8 cellular contexts compared by ENCODE assay signal in genomic region chr1:24385160-24385939, GRCh38. TPM values are rescaled to one million over a fixed set of nuclear protein-coding genes. Genes with fewer than 3 reads are reported as not detected.
DNase-seq lines count a peak whose midpoint lies in the region; ATAC-seq lines count a peak whose summit lies in the region.

No MANE protein-coding gene starts in this region.

- ATAC-seq in T-helper 17 cell (peak; percentile 69), esophagus mucosa (peak; percentile 54), GM18870 (IDR thresholded peaks at IDR 0.05; ENCODE audit: unreplicated experiment) (no peak), GM18498 (IDR thresholded peaks at IDR 0.05; ENCODE audit: unreplicated experiment) (no peak)
- peak; percentile 71 to 72 for ATAC-seq in stimulated activated naive B cell treated with anti-CD40 and anti-IgM and Interleukin-4, amounts not matched to agents 10 μg/mL and 1 μg/mL and 100 μg/mL, for 72 hours (replicated peaks)

- peak; percentile 19 for DNase-seq in NK-92 treated with Interleukin-12 subunit alpha and Interleukin-12 subunit beta, amount 100 ng/mL, for 24 hours (lab: John Stamatoyannopoulos, UW)
- DNase-seq in NK-92 (lab: John Stamatoyannopoulos, UW; ENCODE audit: unreplicated experiment) = no peak
- DNase-seq in T-helper 17 cell = peak in 2 of 3 donors; percentile 15 to 22
- no peak for DNase-seq in stimulated activated naive B cell treated with anti-CD40 and anti-IgM and Interleukin-4, amounts not matched to agents 10 μg/mL and 1 μg/mL and 100 μg/mL, for 72 hours
- no peak for DNase-seq in SW 1271 (lab: John Stamatoyannopoulos, UW)

- no peak overlapping the region for H3K4me3 Mint-ChIP-seq in T-helper 17 cell
- peak overlapping the region; percentile 7 to 8 for H3K4me3 Mint-ChIP-seq in stimulated activated naive B cell treated with anti-CD40 and anti-IgM and Interleukin-4, amounts not matched to agents 10 μg/mL and 1 μg/mL and 100 μg/mL, for 72 hours

- H3K9me3 Mint-ChIP-seq in stimulated activated naive B cell treated with anti-CD40 and anti-IgM and Interleukin-4, amounts not matched to agents 10 μg/mL and 1 μg/mL and 100 μg/mL, for 72 hours = no peaks in the 10 kb centered on the region

- no peaks in the 10 kb centered on the region for H3K27me3 Mint-ChIP-seq in T-helper 17 cell
- no peaks in the 10 kb centered on the region for H3K27me3 Mint-ChIP-seq in stimulated activated naive B cell treated with anti-CD40 and anti-IgM and Interleukin-4, amounts not matched to agents 10 μg/mL and 1 μg/mL and 100 μg/mL, for 72 hours

- H3K36me3 Mint-ChIP-seq in T-helper 17 cell (ENCODE audit: low read depth) = peaks cover 5% of the 10 kb centered on the region
- peaks cover 3 to 9% of the 10 kb centered on the region in 2 donors for H3K36me3 Mint-ChIP-seq in stimulated activated naive B cell treated with anti-CD40 and anti-IgM and Interleukin-4, amounts not matched to agents 10 μg/mL and 1 μg/mL and 100 μg/mL, for 72 hours

- H3K27ac Mint-ChIP-seq in T-helper 17 cell = peak overlapping the region; percentile 83
- peak overlapping the region; percentile 83 for H3K27ac Mint-ChIP-seq in stimulated activated naive B cell treated with anti-CD40 and anti-IgM and Interleukin-4, amounts not matched to agents 10 μg/mL and 1 μg/mL and 100 μg/mL, for 72 hours

- H3K4me1 Mint-ChIP-seq in T-helper 17 cell = peaks cover 15% of the 10 kb centered on the region
- peaks cover 15 to 28% of the 10 kb centered on the region in 2 donors for H3K4me1 Mint-ChIP-seq in stimulated activated naive B cell treated with anti-CD40 and anti-IgM and Interleukin-4, amounts not matched to agents 10 μg/mL and 1 μg/mL and 100 μg/mL, for 72 hours

- H3K9me3 ChIP-seq in T-helper 17 cell (ENCODE audit: control insufficient read depth, low read length, poor library complexity, severe bottlenecking) = no peaks in the 10 kb centered on the region

RNA-seq across cellular contexts. Expression of gene STPG1, which starts 28.2 kb away (rescaled TPM):
- total RNA-seq in T-helper 17 cell (1 to 10 TPM; 2.5 to 3.6 TPM), esophagus mucosa (8.0 TPM)

RNA-seq across cellular contexts. Expression of gene NIPAL3, which starts 30.3 kb away (rescaled TPM):
- total RNA-seq in T-helper 17 cell (10 to 100 TPM; 32.9 to 41.7 TPM), esophagus mucosa (21.3 TPM)

Comparison
In these comparisons a context has a peak if more than half of its experiments do, and no peak if none do; other contexts are left out.
1. DNase-seq: peak in NK-92 treated with Interleukin-12 subunit alpha and Interleukin-12 subunit beta, amount 100 ng/mL, for 24 hours (single experiment) and T-helper 17 cell (2 of 3); none in NK-92 (single experiment), stimulated activated naive B cell treated with anti-CD40 and anti-IgM and Interleukin-4, amounts not matched to agents 10 μg/mL and 1 μg/mL and 100 μg/mL, for 72 hours (single experiment) and SW 1271 (0 of 2).
2. ATAC-seq: peak in T-helper 17 cell (single experiment), esophagus mucosa (single experiment) and stimulated activated naive B cell treated with anti-CD40 and anti-IgM and Interleukin-4, amounts not matched to agents 10 μg/mL and 1 μg/mL and 100 μg/mL, for 72 hours (2 of 2); none in GM18870 (single experiment) and GM18498 (single experiment).